ENCODE assay signal across 7 cellular contexts in the genomic region with DNA sequence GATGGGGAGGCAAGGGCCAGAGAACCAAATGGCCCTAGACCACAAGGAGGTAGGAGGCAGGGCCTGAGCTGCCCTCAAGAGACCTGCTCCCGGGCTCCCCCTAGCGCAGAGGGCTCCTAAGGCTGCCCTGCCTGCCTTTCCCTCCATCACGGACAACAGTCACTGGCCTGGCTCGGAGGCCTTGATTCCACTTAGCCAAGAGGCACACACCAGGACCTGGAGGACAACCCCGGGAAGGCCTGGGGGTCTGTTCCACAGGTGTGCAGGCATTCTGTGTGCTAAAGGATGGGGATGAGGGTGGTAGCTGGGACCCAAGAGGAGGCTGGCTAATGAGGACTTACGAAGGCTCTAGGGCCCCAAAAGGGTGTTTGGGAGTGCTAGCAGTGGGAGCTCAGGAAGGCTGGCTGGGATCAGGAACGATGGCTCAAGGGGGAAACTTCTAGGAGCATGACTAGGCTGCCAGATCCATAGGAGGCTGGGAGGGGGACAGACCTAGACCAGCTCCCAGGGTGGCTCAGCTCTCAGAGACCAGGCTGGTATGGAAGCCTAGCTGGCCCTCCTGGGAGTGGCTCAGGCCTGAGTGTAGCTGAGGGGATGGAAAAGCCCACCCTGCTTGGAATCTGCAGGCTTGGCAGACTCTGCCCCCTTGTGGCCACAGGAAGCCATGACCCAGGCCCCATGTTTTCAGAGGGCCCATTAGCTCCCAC. TPM values are rescaled to one million over a fixed set of nuclear protein-coding genes. Genes with fewer than 3 reads are reported as not detected.
DNase-seq lines count a peak whose midpoint lies in the region; ATAC-seq, FAIRE-seq and TF ChIP-seq lines count a peak whose summit lies in the region.

No MANE protein-coding gene starts in this region.

- no peak overlapping the region for H3K27ac ChIP-seq in GM12878 (ENCODE audit: control insufficient read depth, insufficient read depth)
- no peak overlapping the region for H3K27ac ChIP-seq in iPS-18a (ENCODE audit: low read length)

- FAIRE-seq in GM12878 (lab: Jason Lieb, UNC) = peak; percentile 82

- WGBS in GM12878 (ENCODE audit: insufficient coverage, insufficient replicate concordance, low lambda C conversion rate, missing lambda C conversion rate) = 4% methylated on average over 7 of the region's 7 CpGs

- CTCF ChIA-PET in GM12878 (lab: Yijun Ruan, JAX) = interaction anchor here (0.6 to 19.3 kb wide), 104 partner anchors 11 to 882 kb away, joined by 3 to 1117 read pairs (median 5); a partner anchor contains a TSS

- TF ChIP-seq POLR2A in GM12878 (IDR thresholded peaks at IDR 0.05; ENCODE audit: low read depth, low read length) = no peak

- SMC1A ChIA-PET in GM12878 (lab: Charles Lee; ENCODE audit: uncharacterized antibody, unreplicated experiment) = interaction anchor here (0.6 to 8.7 kb wide), 51 partner anchors 9 to 707 kb away, joined by 3 to 481 read pairs (median 5); a partner anchor contains a TSS

- H3K9me3 ChIP-seq in T-helper 17 cell (ENCODE audit: control insufficient read depth, low read length, poor library complexity, severe bottlenecking) = no peaks in the 10 kb centered on the region
- H3K9me3 ChIP-seq in GM12878 (replicated peaks; ENCODE audit: control insufficient read depth, insufficient read depth, low read length) = no peaks in the 10 kb centered on the region
- H3K9me3 ChIP-seq in iPS-18a (ENCODE audit: control insufficient read depth, low read depth, low read length) = no peaks in the 10 kb centered on the region

- no peak overlapping the region for H3K9ac ChIP-seq in GM12878 (ENCODE audit: control insufficient read depth, insufficient read depth, low read length)
- H3K9ac ChIP-seq in iPS-18a (ENCODE audit: low read length) = no peak overlapping the region

- H3K4me1 Mint-ChIP-seq in T-helper 17 cell = peaks cover 17% of the 10 kb centered on the region

- no peaks in the 10 kb centered on the region for H3K79me2 ChIP-seq in GM12878 (ENCODE audit: control insufficient read depth, insufficient read depth, low read length)

- no peaks in the 10 kb centered on the region for H4K20me1 ChIP-seq in GM12878 (ENCODE audit: control insufficient read depth, insufficient read depth)

- H3K4me3 Mint-ChIP-seq in T-helper 17 cell = peak overlapping the region; percentile 75

- H3K36me3 ChIP-seq in GM12878 (ENCODE audit: control insufficient read depth in 2 of 2, insufficient read depth in 2 of 2, low read length in 1 of 2) (no peaks in the 10 kb centered on the region), iPS-18a (ENCODE audit: control insufficient read depth, low read depth, low read length) (no peaks in the 10 kb centered on the region)

- H3K36me3 Mint-ChIP-seq in T-helper 17 cell (ENCODE audit: low read depth) = peaks cover 9% of the 10 kb centered on the region

- in situ Hi-C loops in GM12878 (cut with MboI) = loop anchor here (5.0 kb wide), 1 partner anchor 172 kb away; no protein-coding TSS in a partner anchor

- peaks cover 41% of the 10 kb centered on the region for H3K27me3 Mint-ChIP-seq in T-helper 17 cell

- no peak for TF ChIP-seq EP300 in GM12878 (IDR thresholded peaks at IDR 0.05; ENCODE audit: borderline replicate concordance in 1 of 2, control insufficient read depth in 1 of 2, low read depth in 2 of 2, low read length in 2 of 2)

- BruUV-seq in GM12878 (replicated peaks; lab: Mats Ljungman, UMichigan) = no TSS peak

- peak overlapping the region; percentile 67 for H3K4me2 ChIP-seq in GM12878 (ENCODE audit: control insufficient read depth, insufficient read depth)

- intact Hi-C loops in GM12878 (cut with micrococcal nuclease; ENCODE audit: unreplicated experiment) = loop anchor here (1.0 to 5.0 kb wide), 3 partner anchors 97 to 406 kb away; no protein-coding TSS in a partner anchor

- H2AFZ ChIP-seq in GM12878 (ENCODE audit: control insufficient read depth, low read depth, low read length) = peak overlapping the region; percentile 58

- peak; percentile 75 for ATAC-seq in T-helper 17 cell
- peak; percentile 92 for ATAC-seq in GM12878

- peak overlapping the region; percentile 11 for H3K27ac Mint-ChIP-seq in T-helper 17 cell

- peak; percentile 95 for TF ChIP-seq CTCF in GM12872 (IDR thresholded peaks at IDR 0.05; ENCODE audit: insufficient read depth, low read depth, low read length)
- TF ChIP-seq CTCF in GM12878 (IDR thresholded peaks at IDR 0.05 in 2 of 3, conservative IDR thresholded peaks at IDR 0.05 in 1 of 3; ENCODE audit: control insufficient read depth in 2 of 3, extremely low read depth in 1 of 3, insufficient read depth in 1 of 3, low read depth in 3 of 3, low read length in 3 of 3) = peak; percentile 84 to 92 (median 85)

- POLR2A ChIA-PET in GM12878 (lab: Charles Lee) = interaction anchor here (0.6 to 1.9 kb wide), 6 partner anchors 11 to 284 kb away, joined by 3 to 24 read pairs (median 6); no protein-coding TSS in a partner anchor

- H3K27me3 ChIP-seq in GM12878 (replicated peaks in 1 of 2; ENCODE audit: control insufficient read depth in 2 of 2, insufficient read depth in 2 of 2, low read length in 1 of 2) (no peaks in the 10 kb centered on the region), iPS-18a (ENCODE audit: control insufficient read depth, insufficient read depth, low read length) (peaks cover 14% of the 10 kb centered on the region)

- H3K4me3 ChIP-seq in GM12878 = no peak overlapping the region; the same call in 1 of the 2 replicates
- H3K4me3 ChIP-seq in iPS-18a (ENCODE audit: low read length) = peak overlapping the region; percentile 73

- TF ChIP-seq RAD21 in GM12878 (IDR thresholded peaks at IDR 0.05; ENCODE audit: insufficient read depth, low read depth, low read length) = peak; percentile 80

- DNase-seq in NCI-H1105 treated with DMSO at 0.1 percent for 48 hours (lab: John Stamatoyannopoulos, UW) (peak; percentile 83), T-helper 17 cell (peak in 2 of 3 donors; percentile 24 to 51), GM12878 (ENCODE audit: low read depth, low spot score) (no peak), mesenteric fat pad (ENCODE audit: low spot score) (no peak)
- peak; percentile 50 for DNase-seq in stimulated activated CD4-positive, alpha-beta T cell treated with anti-CD3 and anti-CD28 coated beads, Interleukin-12 subunit alpha, Interleukin-12 subunit beta, amount 100 ng/mL, for 4 hours

- H3K4me1 ChIP-seq in GM12878 (ENCODE audit: control insufficient read depth, insufficient read depth, low read length) (peaks cover 11% of the 10 kb centered on the region), iPS-18a (ENCODE audit: control insufficient read depth, low read depth, low read length) (peaks cover 23% of the 10 kb centered on the region)

- RAD21 ChIA-PET in GM12878 (lab: Charles Lee; ENCODE audit: unreplicated experiment) = interaction anchor here (0.5 to 13.3 kb wide), 54 partner anchors 10 to 707 kb away, joined by 3 to 587 read pairs (median 4); a partner anchor contains a TSS

RNA-seq across cellular contexts. Expression of a gene that starts 0.8 kb away (rescaled TPM):
- total RNA-seq in T-helper 17 cell = under 1 TPM; 0.52 to 0.65 TPM
- 0.73 TPM in 1 of 2 replicates, not detected in the other for total RNA-seq in GM12878 (2013; cell fraction: nucleolus; rRNA removed)
- 0.98 and 2.1 TPM in 2 replicates for total RNA-seq in GM12878 (2014; rRNA removed)
- total RNA-seq in GM12878 (2014; rRNA removed; fragmentation: Illumina TruSeq; extraction: Trizol) = 0.40 and 0.69 TPM in 2 replicates
- 1.8 and 2.9 TPM in 2 replicates for total RNA-seq in GM12878 (2021)
- polyA plus RNA-seq in GM12878 (2011; ENCODE audit: low read depth) = not detected
- 0.11 TPM in 1 of 2 replicates, not detected in the other for polyA plus RNA-seq in GM12878 (2011; rRNA removed)
- 0.17 TPM in 1 of 2 replicates, not detected in the other for polyA plus RNA-seq in GM12878 (2011; cell fraction: cytosol; rRNA removed)
- 0.87 and 1.1 TPM in 2 replicates for polyA plus RNA-seq in GM12878 (2011; cell fraction: nucleus; rRNA removed)
- 1.4 and 1.8 TPM in 2 replicates for polyA plus RNA-seq in GM12878 (2012)
- polyA plus RNA-seq in GM12878 (2014; fragmentation: Illumina TruSeq; extraction: Trizol) = 0.34 and 0.36 TPM in 2 replicates
- under 1 TPM; 0.06 to 0.16 TPM for polyA plus RNA-seq in GM12878 (2014; fragmentation: Nextera tagmentation; extraction: Ambion mirVana)
- 1.4 and 2.8 TPM in 2 replicates for polyA plus RNA-seq in GM12878 (2014; rRNA removed)
- under 1 TPM in 1 of 2 experiments, not detected in 1; 0.21 TPM for polyA plus RNA-seq in GM12878 (2016; fragmentation: Nextera tagmentation; extraction: Ambion mirVana)
- polyA minus RNA-seq in GM12878 (2011; rRNA and poly(A)+ RNA removed) = not detected in 2 replicates
- not detected in 2 replicates for polyA minus RNA-seq in GM12878 (2011; cell fraction: cytosol; rRNA and poly(A)+ RNA removed)
- 0.38 TPM in 1 of 2 replicates, not detected in the other for polyA minus RNA-seq in GM12878 (2011; cell fraction: nucleus; rRNA and poly(A)+ RNA removed)
- total RNA-seq in mesenteric fat pad = 0.39 TPM

RNA-seq across cellular contexts. Expression of a gene that starts 12.3 kb away (rescaled TPM):
- total RNA-seq in T-helper 17 cell (10 to 100 TPM; 10.6 to 12.5 TPM), GM12878 (2014; rRNA removed) (18.2 and 18.4 TPM in 2 replicates), GM12878 (2014; rRNA removed; fragmentation: Illumina TruSeq; extraction: Trizol) (7.3 and 10.1 TPM in 2 replicates), GM12878 (2021) (22.1 and 26.6 TPM in 2 replicates), mesenteric fat pad (26.1 TPM)
- 9.0 and 13.3 TPM in 2 replicates for total RNA-seq in GM12878 (2013; cell fraction: nucleolus; rRNA removed)
- 4.5 TPM for polyA plus RNA-seq in GM12878 (2011; ENCODE audit: low read depth)
- polyA plus RNA-seq in GM12878 (2011; rRNA removed) (5.6 and 9.3 TPM in 2 replicates), GM12878 (2014; fragmentation: Illumina TruSeq; extraction: Trizol) (8.5 and 14.0 TPM in 2 replicates), GM12878 (2014; fragmentation: Nextera tagmentation; extraction: Ambion mirVana) (1 to 10 TPM; 7.1 to 9.5 TPM), GM12878 (2014; rRNA removed) (16.5 and 17.9 TPM in 2 replicates), GM12878 (2016; fragmentation: Nextera tagmentation; extraction: Ambion mirVana) (10 to 100 TPM; 21.5 TPM)
- 19.2 TPM in 2 replicates for polyA plus RNA-seq in GM12878 (2011; cell fraction: cytosol; rRNA removed)
- polyA plus RNA-seq in GM12878 (2011; cell fraction: nucleus; rRNA removed) = 29.3 and 36.2 TPM in 2 replicates
- polyA plus RNA-seq in GM12878 (2012) = 8.2 and 9.6 TPM in 2 replicates
- polyA minus RNA-seq in GM12878 (2011; rRNA and poly(A)+ RNA removed) = 24.2 and 29.7 TPM in 2 replicates
- 8.6 and 16.2 TPM in 2 replicates for polyA minus RNA-seq in GM12878 (2011; cell fraction: cytosol; rRNA and poly(A)+ RNA removed)
- 8.7 and 14.9 TPM in 2 replicates for polyA minus RNA-seq in GM12878 (2011; cell fraction: nucleus; rRNA and poly(A)+ RNA removed)

RNA-seq across cellular contexts. Expression of a gene that starts 35.4 kb away (rescaled TPM):
- 10 to 100 TPM; 17.7 to 24.4 TPM for total RNA-seq in T-helper 17 cell
- 40.0 and 46.8 TPM in 2 replicates for total RNA-seq in GM12878 (2013; cell fraction: nucleolus; rRNA removed)
- 67.2 and 75.1 TPM in 2 replicates for total RNA-seq in GM12878 (2014; rRNA removed)
- 32.2 and 37.9 TPM in 2 replicates for total RNA-seq in GM12878 (2014; rRNA removed; fragmentation: Illumina TruSeq; extraction: Trizol)
- total RNA-seq in GM12878 (2021) = 58.0 and 60.1 TPM in 2 replicates
- 16.1 TPM for polyA plus RNA-seq in GM12878 (2011; ENCODE audit: low read depth)
- 30.7 and 44.0 TPM in 2 replicates for polyA plus RNA-seq in GM12878 (2011; rRNA removed)
- polyA plus RNA-seq in GM12878 (2011; cell fraction: cytosol; rRNA removed) = 72.9 and 90.9 TPM in 2 replicates
- polyA plus RNA-seq in GM12878 (2011; cell fraction: nucleus; rRNA removed) = 240 and 297 TPM in 2 replicates
- 28.3 and 30.7 TPM in 2 replicates for polyA plus RNA-seq in GM12878 (2012)
- 22.4 and 43.2 TPM in 2 replicates for polyA plus RNA-seq in GM12878 (2014; fragmentation: Illumina TruSeq; extraction: Trizol)
- 10 to 100 TPM; 13.1 to 14.3 TPM for polyA plus RNA-seq in GM12878 (2014; fragmentation: Nextera tagmentation; extraction: Ambion mirVana)
- polyA plus RNA-seq in GM12878 (2014; rRNA removed) = 74.5 and 76.2 TPM in 2 replicates
- polyA plus RNA-seq in GM12878 (2016; fragmentation: Nextera tagmentation; extraction: Ambion mirVana) = 10 to 100 TPM; 76.6 to 82.9 TPM
- polyA minus RNA-seq in GM12878 (2011; rRNA and poly(A)+ RNA removed) = 41.1 and 68.5 TPM in 2 replicates
- 18.2 and 18.3 TPM in 2 replicates for polyA minus RNA-seq in GM12878 (2011; cell fraction: cytosol; rRNA and poly(A)+ RNA removed)
- polyA minus RNA-seq in GM12878 (2011; cell fraction: nucleus; rRNA and poly(A)+ RNA removed) = 79.7 and 117 TPM in 2 replicates
- 23.2 TPM for total RNA-seq in mesenteric fat pad

RNA-seq across cellular contexts. Expression of a gene that starts 40.3 kb away (rescaled TPM):
- 10 to 100 TPM; 72.1 to 80.5 TPM for total RNA-seq in T-helper 17 cell
- 39.3 and 44.3 TPM in 2 replicates for total RNA-seq in GM12878 (2013; cell fraction: nucleolus; rRNA removed)
- total RNA-seq in GM12878 (2014; rRNA removed) = 176 and 177 TPM in 2 replicates
- 70.0 and 75.8 TPM in 2 replicates for total RNA-seq in GM12878 (2014; rRNA removed; fragmentation: Illumina TruSeq; extraction: Trizol)
- total RNA-seq in GM12878 (2021) = 115 and 120 TPM in 2 replicates
- 59.4 TPM for polyA plus RNA-seq in GM12878 (2011; ENCODE audit: low read depth)
- 72.2 and 132 TPM in 2 replicates for polyA plus RNA-seq in GM12878 (2011; rRNA removed)
- 218 and 285 TPM in 2 replicates for polyA plus RNA-seq in GM12878 (2011; cell fraction: cytosol; rRNA removed)
- 267 and 300 TPM in 2 replicates for polyA plus RNA-seq in GM12878 (2011; cell fraction: nucleus; rRNA removed)
- polyA plus RNA-seq in GM12878 (2012) = 76.2 and 83.3 TPM in 2 replicates
- polyA plus RNA-seq in GM12878 (2014; fragmentation: Illumina TruSeq; extraction: Trizol) = 30.1 and 70.5 TPM in 2 replicates
- polyA plus RNA-seq in GM12878 (2014; fragmentation: Nextera tagmentation; extraction: Ambion mirVana) = 100 to 1,000 TPM in 1 of 2 experiments, 10 to 100 TPM in 1; 65.3 to 157 TPM
- 156 and 159 TPM in 2 replicates for polyA plus RNA-seq in GM12878 (2014; rRNA removed)
- polyA plus RNA-seq in GM12878 (2016; fragmentation: Nextera tagmentation; extraction: Ambion mirVana) = 100 to 1,000 TPM; 247 to 250 TPM
- 82.2 and 119 TPM in 2 replicates for polyA minus RNA-seq in GM12878 (2011; rRNA and poly(A)+ RNA removed)
- polyA minus RNA-seq in GM12878 (2011; cell fraction: cytosol; rRNA and poly(A)+ RNA removed) = 35.1 and 43.2 TPM in 2 replicates
- 65.8 and 94.1 TPM in 2 replicates for polyA minus RNA-seq in GM12878 (2011; cell fraction: nucleus; rRNA and poly(A)+ RNA removed)
- 133 TPM for total RNA-seq in mesenteric fat pad

RNA-seq across cellular contexts. Expression of a gene that starts 44.6 kb away (rescaled TPM):
- total RNA-seq in T-helper 17 cell (1 to 10 TPM; 2.8 to 3.4 TPM), GM12878 (2014; rRNA removed) (61.0 and 63.8 TPM in 2 replicates), GM12878 (2014; rRNA removed; fragmentation: Illumina TruSeq; extraction: Trizol) (27.2 and 28.7 TPM in 2 replicates), GM12878 (2021) (45.4 and 47.3 TPM in 2 replicates), mesenteric fat pad (66.3 TPM)
- 15.2 and 15.5 TPM in 2 replicates for total RNA-seq in GM12878 (2013; cell fraction: nucleolus; rRNA removed)
- 7.1 TPM for polyA plus RNA-seq in GM12878 (2011; ENCODE audit: low read depth)
- polyA plus RNA-seq in GM12878 (2011; rRNA removed) (9.8 and 18.0 TPM in 2 replicates), GM12878 (2014; fragmentation: Illumina TruSeq; extraction: Trizol) (18.6 and 30.0 TPM in 2 replicates), GM12878 (2014; fragmentation: Nextera tagmentation; extraction: Ambion mirVana) (1 to 10 TPM in 1 of 2 experiments, under 1 TPM in 1; 0.98 to 2.8 TPM), GM12878 (2014; rRNA removed) (53.5 and 67.0 TPM in 2 replicates), GM12878 (2016; fragmentation: Nextera tagmentation; extraction: Ambion mirVana) (1 to 10 TPM; 7.2 to 9.6 TPM)
- 27.5 and 46.7 TPM in 2 replicates for polyA plus RNA-seq in GM12878 (2011; cell fraction: cytosol; rRNA removed)
- polyA plus RNA-seq in GM12878 (2011; cell fraction: nucleus; rRNA removed) = 22.6 and 26.7 TPM in 2 replicates
- polyA plus RNA-seq in GM12878 (2012) = 19.7 and 20.5 TPM in 2 replicates
- 13.2 and 22.9 TPM in 2 replicates for polyA minus RNA-seq in GM12878 (2011; rRNA and poly(A)+ RNA removed)
- 12.6 and 14.2 TPM in 2 replicates for polyA minus RNA-seq in GM12878 (2011; cell fraction: cytosol; rRNA and poly(A)+ RNA removed)
- 9.3 and 15.2 TPM in 2 replicates for polyA minus RNA-seq in GM12878 (2011; cell fraction: nucleus; rRNA and poly(A)+ RNA removed)

Comparison
In these comparisons a context has a peak if more than half of its experiments do, and no peak if none do; other contexts are left out.
1. DNase-seq: peak in NCI-H1105 treated with DMSO at 0.1 percent for 48 hours (single experiment), T-helper 17 cell (2 of 3) and stimulated activated CD4-positive, alpha-beta T cell treated with anti-CD3 and anti-CD28 coated beads, Interleukin-12 subunit alpha, Interleukin-12 subunit beta, amount 100 ng/mL, for 4 hours (single experiment); none in GM12878 (single experiment) and mesenteric fat pad (single experiment).